In the genomic region with DNA sequence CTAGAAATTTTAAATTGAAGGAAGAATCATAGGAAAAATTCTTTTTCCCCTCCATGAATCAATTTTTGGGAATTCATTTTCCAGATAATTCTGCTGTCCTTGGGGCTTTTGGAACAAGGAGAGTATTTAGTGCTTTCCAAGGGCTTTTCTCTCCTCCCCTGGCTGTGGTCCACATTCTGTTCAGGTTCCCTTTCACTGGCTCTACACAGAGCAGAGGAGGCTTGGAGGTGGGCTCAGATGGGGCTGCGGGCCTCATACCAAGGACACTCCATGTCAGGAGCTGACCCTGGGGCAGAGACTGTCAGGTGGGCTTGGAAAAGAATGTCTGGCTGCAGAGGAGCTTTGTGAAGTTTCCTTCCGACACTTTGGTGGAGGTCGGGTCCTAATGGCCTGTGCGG, we compare ENCODE assay signal across 2 cellular contexts.
TF ChIP-seq lines count a peak whose summit lies in the region.

No MANE protein-coding gene starts in this region.

TF ChIP-seq in endothelial cell of umbilical vein, 7 proteins besides CTCF, POLR2A, EP300 and RAD21 (continued from another document):
- TF ChIP-seq JUN (IDR thresholded peaks at IDR 0.05; ENCODE audit: borderline replicate concordance, insufficient read depth, insufficient read length, low read depth) (no peak), POLR2AphosphoS5 (IDR thresholded peaks at IDR 0.05; ENCODE audit: insufficient read depth, low read depth, low read length) (no peak)
- TF ChIP-seq, protein P1, sequence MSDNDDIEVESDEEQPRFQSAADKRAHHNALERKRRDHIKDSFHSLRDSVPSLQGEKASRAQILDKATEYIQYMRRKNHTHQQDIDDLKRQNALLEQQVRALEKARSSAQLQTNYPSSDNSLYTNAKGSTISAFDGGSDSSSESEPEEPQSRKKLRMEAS (IDR thresholded peaks at IDR 0.05; ENCODE audit: insufficient read depth, insufficient read length), result no peak

TF ChIP-seq in SK-N-SH treated with all-trans-retinoic acid at 6 μM for 48 hours, 23 proteins besides CTCF, POLR2A, EP300 and RAD21 (continued from another document):
- TF ChIP-seq, protein P2, sequence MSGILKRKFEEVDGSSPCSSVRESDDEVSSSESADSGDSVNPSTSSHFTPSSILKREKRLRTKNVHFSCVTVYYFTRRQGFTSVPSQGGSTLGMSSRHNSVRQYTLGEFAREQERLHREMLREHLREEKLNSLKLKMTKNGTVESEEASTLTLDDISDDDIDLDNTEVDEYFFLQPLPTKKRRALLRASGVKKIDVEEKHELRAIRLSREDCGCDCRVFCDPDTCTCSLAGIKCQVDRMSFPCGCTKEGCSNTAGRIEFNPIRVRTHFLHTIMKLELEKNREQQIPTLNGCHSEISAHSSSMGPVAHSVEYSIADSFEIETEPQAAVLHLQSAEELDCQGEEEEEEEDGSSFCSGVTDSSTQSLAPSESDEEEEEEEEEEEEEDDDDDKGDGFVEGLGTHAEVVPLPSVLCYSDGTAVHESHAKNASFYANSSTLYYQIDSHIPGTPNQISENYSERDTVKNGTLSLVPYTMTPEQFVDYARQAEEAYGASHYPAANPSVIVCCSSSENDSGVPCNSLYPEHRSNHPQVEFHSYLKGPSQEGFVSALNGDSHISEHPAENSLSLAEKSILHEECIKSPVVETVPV (CRISPR knock-in tag; IDR thresholded peaks at IDR 0.05), result no peak
- TF ChIP-seq, protein P3, sequence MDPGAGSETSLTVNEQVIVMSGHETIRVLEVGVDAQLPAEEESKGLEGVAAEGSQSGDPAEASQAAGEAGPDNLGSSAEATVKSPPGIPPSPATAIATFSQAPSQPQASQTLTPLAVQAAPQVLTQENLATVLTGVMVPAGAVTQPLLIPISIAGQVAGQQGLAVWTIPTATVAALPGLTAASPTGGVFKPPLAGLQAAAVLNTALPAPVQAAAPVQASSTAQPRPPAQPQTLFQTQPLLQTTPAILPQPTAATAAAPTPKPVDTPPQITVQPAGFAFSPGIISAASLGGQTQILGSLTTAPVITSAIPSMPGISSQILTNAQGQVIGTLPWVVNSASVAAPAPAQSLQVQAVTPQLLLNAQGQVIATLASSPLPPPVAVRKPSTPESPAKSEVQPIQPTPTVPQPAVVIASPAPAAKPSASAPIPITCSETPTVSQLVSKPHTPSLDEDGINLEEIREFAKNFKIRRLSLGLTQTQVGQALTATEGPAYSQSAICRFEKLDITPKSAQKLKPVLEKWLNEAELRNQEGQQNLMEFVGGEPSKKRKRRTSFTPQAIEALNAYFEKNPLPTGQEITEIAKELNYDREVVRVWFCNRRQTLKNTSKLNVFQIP (CRISPR knock-in tag; IDR thresholded peaks at IDR 0.05; ENCODE audit: borderline replicate concordance, low read depth), result no peak
- TF ChIP-seq, protein P4, sequence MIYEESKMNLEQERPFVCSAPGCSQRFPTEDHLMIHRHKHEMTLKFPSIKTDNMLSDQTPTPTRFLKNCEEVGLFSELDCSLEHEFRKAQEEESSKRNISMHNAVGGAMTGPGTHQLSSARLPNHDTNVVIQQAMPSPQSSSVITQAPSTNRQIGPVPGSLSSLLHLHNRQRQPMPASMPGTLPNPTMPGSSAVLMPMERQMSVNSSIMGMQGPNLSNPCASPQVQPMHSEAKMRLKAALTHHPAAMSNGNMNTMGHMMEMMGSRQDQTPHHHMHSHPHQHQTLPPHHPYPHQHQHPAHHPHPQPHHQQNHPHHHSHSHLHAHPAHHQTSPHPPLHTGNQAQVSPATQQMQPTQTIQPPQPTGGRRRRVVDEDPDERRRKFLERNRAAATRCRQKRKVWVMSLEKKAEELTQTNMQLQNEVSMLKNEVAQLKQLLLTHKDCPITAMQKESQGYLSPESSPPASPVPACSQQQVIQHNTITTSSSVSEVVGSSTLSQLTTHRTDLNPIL (CRISPR knock-in tag; IDR thresholded peaks at IDR 0.05; ENCODE audit: low read depth), result no peak
- no peak for TF ChIP-seq ZNF565 (CRISPR knock-in tag; conservative IDR thresholded peaks at IDR 0.05; ENCODE audit: low read depth)
- TF ChIP-seq ZNF8 (CRISPR knock-in tag; IDR thresholded peaks at IDR 0.05), result no peak
- no peak for TF ChIP-seq ZNF70 (CRISPR knock-in tag; IDR thresholded peaks at IDR 0.05)
- TF ChIP-seq BACH2 (CRISPR knock-in tag; IDR thresholded peaks at IDR 0.05; ENCODE audit: borderline replicate concordance), result no peak
- TF ChIP-seq ISL1 (CRISPR knock-in tag; IDR thresholded peaks at IDR 0.05), result no peak
- no peak for TF ChIP-seq ZC3H10 (CRISPR knock-in tag; IDR thresholded peaks at IDR 0.05)
- TF ChIP-seq RARB (CRISPR knock-in tag; IDR thresholded peaks at IDR 0.05), result no peak
